In the genomic region with DNA sequence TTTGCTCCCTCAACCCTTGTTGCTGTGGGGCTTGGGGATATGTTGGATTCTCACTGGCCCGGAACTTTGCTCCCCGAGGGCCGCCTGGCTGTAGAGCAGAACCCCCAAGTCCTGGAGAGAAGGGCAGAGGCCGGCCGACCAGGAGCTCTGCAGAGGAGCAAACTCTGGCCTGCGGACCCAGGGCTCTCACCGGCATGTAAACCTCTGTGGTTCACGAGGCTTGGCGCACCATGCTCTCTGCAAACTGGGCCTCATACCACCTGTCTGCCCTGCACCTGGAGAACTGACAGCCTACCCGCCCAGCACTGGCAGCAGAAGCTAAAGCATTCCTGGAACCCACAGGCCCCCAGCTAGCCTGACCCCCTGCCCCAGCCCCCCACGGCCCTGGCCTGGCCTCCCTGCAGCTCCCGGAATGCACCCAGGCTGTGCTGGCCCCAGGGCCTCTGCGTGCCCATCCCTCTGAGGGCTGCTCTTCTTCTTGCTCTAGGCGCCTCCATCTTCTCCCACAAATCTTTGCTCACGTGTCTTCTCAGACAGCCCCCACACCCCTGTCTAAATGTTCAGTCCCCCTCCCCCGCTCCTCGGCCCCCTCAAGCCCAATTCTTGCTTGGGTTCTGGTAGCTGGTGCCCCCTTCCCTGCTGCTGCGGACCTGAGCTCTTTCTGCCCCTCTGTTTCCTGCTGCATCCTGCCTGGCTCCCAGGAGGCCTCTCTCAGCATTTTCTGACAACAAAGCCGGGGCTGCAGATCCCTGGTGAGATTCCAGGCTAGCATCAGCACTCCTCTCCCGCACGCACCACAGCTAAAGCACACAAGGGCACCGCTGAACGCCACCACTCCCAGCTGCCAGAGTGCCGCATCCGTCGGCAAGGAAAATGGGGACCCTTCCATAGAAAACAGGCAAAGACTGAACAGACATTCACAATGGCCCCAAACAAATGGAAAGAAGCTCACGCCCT, we compare ENCODE assay signal across 10 cellular contexts. TPM values are rescaled to one million over a fixed set of nuclear protein-coding genes. Genes with fewer than 3 reads are reported as not detected.
DNase-seq lines count a peak whose midpoint lies in the region; ATAC-seq and TF ChIP-seq lines count a peak whose summit lies in the region.
"Had no signal": no experiment of that assay in that cellular context is flagged by ENCODE, and none has a peak within 500 bp of the region (broad histone marks: within the 10 kb centered on the region; RNA-seq: fewer than 3 reads in every experiment).

No MANE protein-coding gene starts in this region.

- no peak for TF ChIP-seq CTCF in PC-3 (conservative IDR thresholded peaks at IDR 0.05; ENCODE audit: low read depth, low read length)

- POLR2A ChIA-PET in PC-3 (lab: Charles Lee; ENCODE audit: unreplicated experiment): interaction anchor here (0.7 kb wide), 1 partner anchor 26 kb away, joined by 4 read pairs; no protein-coding TSS in a partner anchor

- no peak overlapping the region for H3K4me3 ChIP-seq in HAP-1
- H3K4me3 ChIP-seq in PC-3 (ENCODE audit: low read length): no peak overlapping the region

- peak; percentile 26 for DNase-seq in NCI-H1092 treated with DMSO at 0.1 percent for 48 hours (lab: John Stamatoyannopoulos, UW)
- DNase-seq in NCI-H1092 (lab: John Stamatoyannopoulos, UW): no peak
- DNase-seq in HAP-1 (ENCODE audit: low spot score in 2 of 2): peak; percentile 21 to 66
- no peak for DNase-seq in natural killer cell treated with Interleukin-12 subunit alpha and Interleukin-12 subunit beta and Interleukin-15 and Interleukin-18, amount 100 ng/mL, for 72 hours (ENCODE audit: low spot score)
- no peak for DNase-seq in PC-3
- DNase-seq: effector CD4-positive, alpha-beta T cell; MV-4-11 had no signal

- H3K4me2 ChIP-seq in PC-3 (ENCODE audit: low read length): no peak overlapping the region

- H3K27me3 ChIP-seq in HAP-1 (ENCODE audit: low read depth) (no peaks in the 10 kb centered on the region), PC-3 (ENCODE audit: low read length) (no peaks in the 10 kb centered on the region)

- H3K36me3 ChIP-seq in HAP-1 (replicated peaks): no peaks in the 10 kb centered on the region
- H3K36me3 ChIP-seq in PC-3 (ENCODE audit: low read depth, low read length): no peaks in the 10 kb centered on the region

- no peak for ATAC-seq in activated T-helper 17 cell treated with anti-CD3 and anti-CD28 coated beads, Interleukin-2, amount 50 U/mL, for 72 hours (replicated peaks)
- no peak for ATAC-seq in natural killer cell treated with Interleukin-12 subunit alpha and Interleukin-12 subunit beta and Interleukin-15 and Interleukin-18, amount 100 ng/mL, for 72 hours
- no peak for ATAC-seq in GM18868 (IDR thresholded peaks at IDR 0.05; ENCODE audit: unreplicated experiment)
- ATAC-seq in PC-3: no peak
- ATAC-seq in GM21526 (IDR thresholded peaks at IDR 0.05; ENCODE audit: low FRiP score, unreplicated experiment): no peak

- no peaks in the 10 kb centered on the region for H3K9me3 Mint-ChIP-seq in activated T-helper 17 cell treated with anti-CD3 and anti-CD28 coated beads, Interleukin-2, amount 50 U/mL, for 72 hours
- H3K9me3 Mint-ChIP-seq in natural killer cell treated with Interleukin-12 subunit alpha and Interleukin-12 subunit beta and Interleukin-15 and Interleukin-18, amount 100 ng/mL, for 72 hours: no peaks in the 10 kb centered on the region

- no peaks in the 10 kb centered on the region for H4K20me1 ChIP-seq in PC-3 (ENCODE audit: low read length)

- H3K27ac Mint-ChIP-seq in activated T-helper 17 cell treated with anti-CD3 and anti-CD28 coated beads, Interleukin-2, amount 50 U/mL, for 72 hours: no peak overlapping the region
- peak overlapping the region; percentile 16 to 19 for H3K27ac Mint-ChIP-seq in natural killer cell treated with Interleukin-12 subunit alpha and Interleukin-12 subunit beta and Interleukin-15 and Interleukin-18, amount 100 ng/mL, for 72 hours

- H3K36me3 Mint-ChIP-seq in activated T-helper 17 cell treated with anti-CD3 and anti-CD28 coated beads, Interleukin-2, amount 50 U/mL, for 72 hours (ENCODE audit: low read depth): no peaks in the 10 kb centered on the region
- H3K36me3 Mint-ChIP-seq in natural killer cell treated with Interleukin-12 subunit alpha and Interleukin-12 subunit beta and Interleukin-15 and Interleukin-18, amount 100 ng/mL, for 72 hours: no peaks in the 10 kb centered on the region

- BruUV-seq in PC-3 (replicated peaks; lab: Mats Ljungman, UMichigan): no TSS peak

- peaks cover 5% of the 10 kb centered on the region for H3K4me1 Mint-ChIP-seq in activated T-helper 17 cell treated with anti-CD3 and anti-CD28 coated beads, Interleukin-2, amount 50 U/mL, for 72 hours
- peaks cover 0 to 6% of the 10 kb centered on the region in 2 donors for H3K4me1 Mint-ChIP-seq in natural killer cell treated with Interleukin-12 subunit alpha and Interleukin-12 subunit beta and Interleukin-15 and Interleukin-18, amount 100 ng/mL, for 72 hours (ENCODE audit: low read depth in 2 of 2)

- CTCF ChIA-PET in PC-3 (lab: Charles Lee): no interaction called here

- H3K79me2 ChIP-seq in PC-3 (ENCODE audit: low read length): no peaks in the 10 kb centered on the region

- H2AFZ ChIP-seq in PC-3 (ENCODE audit: low read length): no peak overlapping the region

- no peaks in the 10 kb centered on the region for H3K9me3 ChIP-seq in HAP-1
- no peaks in the 10 kb centered on the region for H3K9me3 ChIP-seq in PC-3 (ENCODE audit: low read length)

- intact Hi-C loops in PC-3 (cut with micrococcal nuclease): no loop called here

- in situ Hi-C loops in HAP-1 (cut with MboI; ENCODE audit: low sequenced_read_pairs): loop anchor here (10.0 kb wide), 1 partner anchor 94 kb away; a partner anchor contains a TSS

- H3K4me3 Mint-ChIP-seq in activated T-helper 17 cell treated with anti-CD3 and anti-CD28 coated beads, Interleukin-2, amount 50 U/mL, for 72 hours: peak overlapping the region; percentile 58
- peak overlapping the region; percentile 47 for H3K4me3 Mint-ChIP-seq in natural killer cell treated with Interleukin-12 subunit alpha and Interleukin-12 subunit beta and Interleukin-15 and Interleukin-18, amount 100 ng/mL, for 72 hours

- H3K4me1 ChIP-seq in HAP-1 (peaks cover 48% of the 10 kb centered on the region), PC-3 (ENCODE audit: insufficient read depth, low read length) (peaks cover 16% of the 10 kb centered on the region)

- peaks cover 4% of the 10 kb centered on the region for H3K27me3 Mint-ChIP-seq in activated T-helper 17 cell treated with anti-CD3 and anti-CD28 coated beads, Interleukin-2, amount 50 U/mL, for 72 hours
- peaks cover 6 to 7% of the 10 kb centered on the region in 2 donors for H3K27me3 Mint-ChIP-seq in natural killer cell treated with Interleukin-12 subunit alpha and Interleukin-12 subunit beta and Interleukin-15 and Interleukin-18, amount 100 ng/mL, for 72 hours

- H3K27ac ChIP-seq in PC-3 (ENCODE audit: low read length): no peak overlapping the region

- no peak overlapping the region for H3K9ac ChIP-seq in PC-3 (ENCODE audit: low read length)

- H3F3A ChIP-seq in PC-3 (ENCODE audit: low read length, unreplicated experiment): no peaks in the 10 kb centered on the region

- H3K9me2 ChIP-seq in PC-3 (replicated peaks; ENCODE audit: low read length): no peaks in the 10 kb centered on the region

RNA-seq across cellular contexts. Expression of a gene that starts 23.3 kb away (rescaled TPM):
- total RNA-seq in activated T-helper 17 cell treated with anti-CD3 and anti-CD28 coated beads, Interleukin-2, amount 50 U/mL, for 72 hours: 1,000 to 10,000 TPM; 4,457 to 7,394 TPM
- total RNA-seq in natural killer cell treated with Interleukin-12 subunit alpha and Interleukin-12 subunit beta and Interleukin-15 and Interleukin-18, amount 100 ng/mL, for 72 hours: 1,000 to 10,000 TPM; 4,962 to 5,145 TPM
- total RNA-seq in PC-3 (2014; rRNA removed): 4,503 and 4,798 TPM in 2 replicates

RNA-seq across cellular contexts. Expression of a gene that starts 38.9 kb away (rescaled TPM):
- total RNA-seq in activated T-helper 17 cell treated with anti-CD3 and anti-CD28 coated beads, Interleukin-2, amount 50 U/mL, for 72 hours: under 1 TPM; 0.43 to 0.93 TPM
- under 1 TPM; 0.21 to 0.64 TPM for total RNA-seq in natural killer cell treated with Interleukin-12 subunit alpha and Interleukin-12 subunit beta and Interleukin-15 and Interleukin-18, amount 100 ng/mL, for 72 hours
- total RNA-seq in PC-3 (2014; rRNA removed): 0.87 and 2.4 TPM in 2 replicates

Comparison
In these comparisons a context has a peak if more than half of its experiments do, and no peak if none do; other contexts are left out.
1. DNase-seq: peak in NCI-H1092 treated with DMSO at 0.1 percent for 48 hours (single experiment) and HAP-1 (2 of 2); none in NCI-H1092 (single experiment), natural killer cell treated with Interleukin-12 subunit alpha and Interleukin-12 subunit beta and Interleukin-15 and Interleukin-18, amount 100 ng/mL, for 72 hours (single experiment) and PC-3 (single experiment).